Comparison of ENCODE assay signal across 8 cellular contexts in genomic region chr3:15426579-15427118, GRCh38. TPM values are rescaled to one million over a fixed set of nuclear protein-coding genes. Genes with fewer than 3 reads are reported as not detected.
DNase-seq lines count a peak whose midpoint lies in the region; ATAC-seq and TF ChIP-seq lines count a peak whose summit lies in the region.

No MANE protein-coding gene starts in this region.

- peak overlapping the region; percentile 94 for H2AFZ ChIP-seq in mesenchymal stem cell (ENCODE audit: low read depth, low read length)

- no peak overlapping the region for H2BK15ac ChIP-seq in mesenchymal stem cell (ENCODE audit: low read depth, poor library complexity, severe bottlenecking)

- no peak overlapping the region for H2AK5ac ChIP-seq in mesenchymal stem cell (ENCODE audit: low read length, severe bottlenecking)

- peaks cover 70% of the 10 kb centered on the region for H3K4me1 Mint-ChIP-seq in brain

- peak overlapping the region in 1 of 2 experiments; percentile 91 for H3K4ac ChIP-seq in mesenchymal stem cell (ENCODE audit: low read depth in 1 of 2, low read length in 2 of 2)

- H3K36me3 ChIP-seq in heart left ventricle (peaks cover 0 to 61% (median 43%) of the 10 kb centered on the region in 9 donors), mesenchymal stem cell (ENCODE audit: control insufficient read depth in 1 of 2, insufficient read depth in 2 of 2, low read depth in 1 of 2, low read length in 2 of 2) (peaks cover 24 to 47% of the 10 kb centered on the region in 2 experiments), upper lobe of right lung (peaks cover 50% of the 10 kb centered on the region)

- H3K4me1 ChIP-seq in heart left ventricle (peaks cover 0 to 53% (median 37%) of the 10 kb centered on the region in 12 donors), mesenchymal stem cell (ENCODE audit: control insufficient read depth, insufficient read depth, low read depth, low read length) (peaks cover 7% of the 10 kb centered on the region), upper lobe of right lung (peaks cover 24% of the 10 kb centered on the region)

- peaks cover 39% of the 10 kb centered on the region for H3K79me1 ChIP-seq in mesenchymal stem cell (replicated peaks; ENCODE audit: low read length, poor library complexity, severe bottlenecking)

- DNase-seq in heart left ventricle (no peak), cardiac septum (ENCODE audit: low spot score) (no peak), mesenchymal stem cell (no peak), upper lobe of right lung (no peak)

- H4K8ac ChIP-seq in mesenchymal stem cell (ENCODE audit: low read length), result peak overlapping the region; percentile 95

- H3K27ac ChIP-seq in heart left ventricle (peak overlapping the region in 9 of 12 donors; percentile 71 to 92 (median 82)), mesenchymal stem cell (ENCODE audit: low read length, poor library complexity, severe bottlenecking) (no peak overlapping the region), upper lobe of right lung (peak overlapping the region; percentile 91)

- intact Hi-C loops in heart left ventricle (cut with DNase I) (loop anchor here in 9 of 10 donors (5.0 to 10.0 kb wide), 3 partner anchors 128 to 136 kb away; no protein-coding TSS in a partner anchor), cardiac septum (cut with DNase I) (loop anchor here (2.0 kb wide), 1 partner anchor 130 kb away; no protein-coding TSS in a partner anchor), upper lobe of right lung (cut with DNase I) (no loop called here)

- H3K27ac Mint-ChIP-seq in brain, result peak overlapping the region; percentile 93 to 99 (median 97)

- H3K23ac ChIP-seq in mesenchymal stem cell (ENCODE audit: low read length in 2 of 2), result peak overlapping the region in 1 of 2 experiments; percentile 9

- H2BK5ac ChIP-seq in mesenchymal stem cell (ENCODE audit: low read depth, low read length, poor library complexity, severe bottlenecking), result no peak overlapping the region

- H3K9me3 ChIP-seq in heart left ventricle (no peaks in the 10 kb centered on the region), mesenchymal stem cell (ENCODE audit: control insufficient read depth, low read length) (no peaks in the 10 kb centered on the region), upper lobe of right lung (no peaks in the 10 kb centered on the region)

- ATAC-seq in heart left ventricle (no peak), upper lobe of right lung (no peak), HG03520 (IDR thresholded peaks at IDR 0.05; ENCODE audit: unreplicated experiment) (no peak), GM21526 (IDR thresholded peaks at IDR 0.05; ENCODE audit: low FRiP score, unreplicated experiment) (no peak), GM18867 (IDR thresholded peaks at IDR 0.05; ENCODE audit: unreplicated experiment) (no peak)

- H3K9ac ChIP-seq in mesenchymal stem cell (ENCODE audit: low read length), result peak overlapping the region; percentile 99

- H3K27me3 ChIP-seq in heart left ventricle (no peaks in the 10 kb centered on the region), mesenchymal stem cell (ENCODE audit: control insufficient read depth in 1 of 2, insufficient read depth in 1 of 2, low read length in 2 of 2) (no peaks in the 10 kb centered on the region), upper lobe of right lung (no peaks in the 10 kb centered on the region)

- peaks cover 42% of the 10 kb centered on the region for H3K36me3 Mint-ChIP-seq in brain

- H2BK120ac ChIP-seq in mesenchymal stem cell (ENCODE audit: low read depth, low read length), result no peak overlapping the region

- H2BK12ac ChIP-seq in mesenchymal stem cell (ENCODE audit: low read length in 2 of 2), result no peak overlapping the region

- no peak for TF ChIP-seq POLR2A in heart left ventricle (IDR thresholded peaks at IDR 0.05)

- H3K9me3 Mint-ChIP-seq in brain, result peaks cover 0 to 8% (median 0%) of the 10 kb centered on the region in 5 experiments

- H3K4me2 ChIP-seq in mesenchymal stem cell (ENCODE audit: low read length, poor library complexity, severe bottlenecking), result peak overlapping the region; percentile 85

- 44 to 52% (median 49%) methylated on average over 16 of the region's 16 CpGs for WGBS in heart left ventricle, 4 donors
- 59% methylated on average over 16 of the region's 16 CpGs for WGBS in mesenchymal stem cell

- TF ChIP-seq CTCF in heart left ventricle (IDR thresholded peaks at IDR 0.05) (no peak), brain (conservative IDR thresholded peaks at IDR 0.05) (no peak), upper lobe of right lung (IDR thresholded peaks at IDR 0.05) (no peak)

- H3K27me3 Mint-ChIP-seq in brain, result peaks cover 10% of the 10 kb centered on the region

- H3K14ac ChIP-seq in mesenchymal stem cell (ENCODE audit: low read length in 2 of 2), result peak overlapping the region in 1 of 2 experiments; percentile 29

- H3K4me3 ChIP-seq in heart left ventricle (peak overlapping the region; percentile 78 to 98 (median 92)), mesenchymal stem cell (ENCODE audit: insufficient read depth in 1 of 2, low read depth in 1 of 2, low read length in 2 of 2) (peak overlapping the region; percentile 98 to 100), upper lobe of right lung (peak overlapping the region; percentile 97)

- H3K18ac ChIP-seq in mesenchymal stem cell (ENCODE audit: low read depth in 1 of 2, low read length in 2 of 2), result peak overlapping the region; percentile 4 to 96

- no peak overlapping the region for H4K91ac ChIP-seq in mesenchymal stem cell (ENCODE audit: low read length)

- H3K4me3 Mint-ChIP-seq in brain, result peak overlapping the region; percentile 96 to 100 (median 99)

RNA-seq across cellular contexts. Expression of gene METTL6, which starts 0.7 kb away (rescaled TPM):
- total RNA-seq in heart left ventricle (10 to 100 TPM in 5 of 9 donors, 1 to 10 TPM in 4; 5.7 to 14.7 (median 10.5) TPM), cardiac septum (11.7 TPM), upper lobe of right lung (14.4 TPM)
- polyA plus RNA-seq in heart left ventricle (10 to 100 TPM in 1 of 2 donors, 1 to 10 TPM in 1; 6.0 to 15.6 TPM), brain (ENCODE audit: insufficient read depth, low read depth, low replicate concordance) (10.1 TPM)
- polyA plus RNA-seq in mesenchymal stem cell (2013, experiment 1 of 2), result 19.3 TPM
- 18.8 TPM for polyA plus RNA-seq in mesenchymal stem cell (2013, experiment 2 of 2)

RNA-seq across cellular contexts. Expression of gene EAF1, which starts 0.7 kb away (rescaled TPM):
- total RNA-seq in heart left ventricle (10 to 100 TPM in 4 of 9 donors, 1 to 10 TPM in 5; 7.0 to 19.6 (median 9.8) TPM), cardiac septum (10.3 TPM), upper lobe of right lung (24.6 TPM)
- polyA plus RNA-seq in heart left ventricle (10 to 100 TPM in 1 of 2 donors, 1 to 10 TPM in 1; 2.7 to 10.8 TPM), brain (ENCODE audit: insufficient read depth, low read depth, low replicate concordance) (12.1 TPM)
- polyA plus RNA-seq in mesenchymal stem cell (2013, experiment 1 of 2), result 11.7 TPM
- 11.0 TPM for polyA plus RNA-seq in mesenchymal stem cell (2013, experiment 2 of 2)
